ENCODE assay signal across 10 cellular contexts in the genomic region with DNA sequence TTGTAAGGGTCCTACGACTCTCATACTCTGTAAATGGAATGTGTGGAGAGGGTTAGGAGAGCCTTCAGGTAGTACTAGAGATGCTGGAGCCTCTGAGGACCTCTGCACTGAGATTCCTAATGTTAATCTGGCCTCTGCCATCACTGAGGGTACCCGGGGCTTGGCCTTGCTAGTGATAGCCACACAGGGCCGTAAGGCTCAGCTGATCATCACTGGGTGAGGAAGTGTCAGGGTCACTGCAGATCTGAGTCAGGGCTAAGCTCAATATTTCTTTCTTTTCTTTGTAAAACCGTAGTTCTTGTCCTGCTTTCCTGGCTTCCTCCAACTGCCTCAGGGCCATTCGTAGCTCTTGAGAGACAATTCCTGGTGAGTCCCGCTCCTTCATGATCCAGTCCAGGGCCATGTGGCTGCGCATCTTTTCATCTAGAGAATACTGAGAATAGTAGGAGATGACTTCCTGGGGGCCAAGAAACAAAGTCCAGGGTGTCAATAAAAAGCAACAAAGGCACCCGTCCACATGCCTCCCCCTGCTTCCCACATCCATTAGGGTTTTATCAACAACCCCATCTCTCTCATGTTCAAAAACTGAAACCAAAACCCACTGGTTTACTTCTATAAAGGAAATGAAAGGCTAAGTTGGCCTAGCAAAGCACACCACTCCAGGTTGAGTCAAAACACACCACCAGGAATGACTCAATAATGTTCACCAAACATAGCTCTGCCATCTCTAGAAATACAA. TPM values are rescaled to one million over a fixed set of nuclear protein-coding genes. Genes with fewer than 3 reads are reported as not detected.
DNase-seq lines count a peak whose midpoint lies in the region; ATAC-seq and TF ChIP-seq lines count a peak whose summit lies in the region.
"Had no signal": no experiment of that assay in that cellular context is flagged by ENCODE, and none has a peak within 500 bp of the region (broad histone marks: within the 10 kb centered on the region; RNA-seq: fewer than 3 reads in every experiment).

No MANE protein-coding gene starts in this region.

- TF ChIP-seq CTCF in endothelial cell (IDR thresholded peaks at IDR 0.05; ENCODE audit: unreplicated experiment) = no peak

- H3K9me3 Mint-ChIP-seq in T-helper 1 cell treated with Interleukin-12 subunit alpha and Interleukin-12 subunit beta and Interleukin-4 antibody, amounts not matched to agents 30 μg/mL and 1 μg/mL, for 36 hours = no peaks in the 10 kb centered on the region
- H3K9me3 Mint-ChIP-seq in endothelial cell (ENCODE audit: unreplicated experiment) = no peaks in the 10 kb centered on the region

- peaks cover 44% of the 10 kb centered on the region for H3K27me3 Mint-ChIP-seq in T-helper 1 cell treated with Interleukin-12 subunit alpha and Interleukin-12 subunit beta and Interleukin-4 antibody, amounts not matched to agents 30 μg/mL and 1 μg/mL, for 36 hours (ENCODE audit: low read depth)
- no peaks in the 10 kb centered on the region for H3K27me3 Mint-ChIP-seq in endothelial cell (ENCODE audit: unreplicated experiment)

- peak overlapping the region; percentile 42 for H3K4me3 Mint-ChIP-seq in T-helper 1 cell treated with Interleukin-12 subunit alpha and Interleukin-12 subunit beta and Interleukin-4 antibody, amounts not matched to agents 30 μg/mL and 1 μg/mL, for 36 hours
- H3K4me3 Mint-ChIP-seq in endothelial cell (ENCODE audit: unreplicated experiment) = no peak overlapping the region

- H3K27ac Mint-ChIP-seq in T-helper 1 cell treated with Interleukin-12 subunit alpha and Interleukin-12 subunit beta and Interleukin-4 antibody, amounts not matched to agents 30 μg/mL and 1 μg/mL, for 36 hours = peak overlapping the region; percentile 64
- no peak overlapping the region for H3K27ac Mint-ChIP-seq in endothelial cell (ENCODE audit: unreplicated experiment)

- peaks cover 2% of the 10 kb centered on the region for H3K36me3 Mint-ChIP-seq in T-helper 1 cell treated with Interleukin-12 subunit alpha and Interleukin-12 subunit beta and Interleukin-4 antibody, amounts not matched to agents 30 μg/mL and 1 μg/mL, for 36 hours (ENCODE audit: low read depth)
- no peaks in the 10 kb centered on the region for H3K36me3 Mint-ChIP-seq in endothelial cell (ENCODE audit: low read depth, unreplicated experiment)

- peak; percentile 19 for DNase-seq in CD1c-positive myeloid dendritic cell (ENCODE audit: extremely low spot score)
- DNase-seq in GM19238 (ENCODE audit: insufficient read length, low spot score) = peak; percentile 52
- no peak for DNase-seq in DMS153 treated with DMSO at 0.1 percent for 48 hours (lab: John Stamatoyannopoulos, UW; ENCODE audit: unreplicated experiment)
- no peak for DNase-seq in endothelial cell (ENCODE audit: low spot score)
- no peak for DNase-seq in dermis blood vessel endothelial cell
- no peak for DNase-seq in cerebellum (ENCODE audit: low spot score)
- DNase-seq: C1 segment of cervical spinal cord had no signal

- peak; percentile 99 for ATAC-seq in HG02943 (IDR thresholded peaks at IDR 0.05; ENCODE audit: low read depth, unreplicated experiment)

- peaks cover 20% of the 10 kb centered on the region for H3K4me1 Mint-ChIP-seq in T-helper 1 cell treated with Interleukin-12 subunit alpha and Interleukin-12 subunit beta and Interleukin-4 antibody, amounts not matched to agents 30 μg/mL and 1 μg/mL, for 36 hours (ENCODE audit: low read depth)
- H3K4me1 Mint-ChIP-seq in endothelial cell (ENCODE audit: unreplicated experiment) = peaks cover 2% of the 10 kb centered on the region

RNA-seq across cellular contexts. Expression of gene LIX1, which starts 47.7 kb away (rescaled TPM):
- 0.46 TPM for total RNA-seq in endothelial cell (ENCODE audit: unreplicated experiment)
- total RNA-seq in dermis blood vessel endothelial cell = not detected in 2 replicates
- 5.4 TPM for total RNA-seq in cerebellum
- total RNA-seq: cardiac septum had no signal

Comparison
In these comparisons a context has a peak if more than half of its experiments do, and no peak if none do; other contexts are left out.
1. DNase-seq: peak in CD1c-positive myeloid dendritic cell (single experiment) and GM19238 (single experiment); none in DMS153 treated with DMSO at 0.1 percent for 48 hours (single experiment), endothelial cell (single experiment), dermis blood vessel endothelial cell (single experiment) and cerebellum (single experiment).